In the genomic region with DNA sequence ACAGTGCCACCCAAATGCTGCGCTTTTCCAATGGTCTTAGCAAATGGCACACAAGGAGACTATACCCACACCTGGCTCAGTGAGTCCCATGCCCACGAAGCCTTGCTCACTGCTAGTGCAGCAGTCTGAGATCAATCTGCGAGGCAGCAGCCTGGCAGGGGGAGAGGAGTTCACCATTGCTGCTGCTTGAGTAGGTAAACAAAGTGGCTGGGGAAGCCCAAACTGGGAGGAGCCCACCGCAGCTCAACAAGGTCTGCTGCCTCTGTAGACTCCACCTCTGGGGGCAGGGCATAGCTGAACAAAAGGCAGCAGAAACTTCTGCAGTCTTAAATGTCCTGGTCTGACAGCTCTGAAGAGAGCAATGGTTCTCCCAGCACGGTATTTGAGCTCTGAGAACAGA, we compare ENCODE assay signal across 17 cellular contexts.
A peak's percentile ranks its signal among the peaks of the same experiment; 100 is the strongest.
DNase-seq lines count a peak whose midpoint lies in the region; ATAC-seq, FAIRE-seq and TF ChIP-seq lines count a peak whose summit lies in the region.
"Had no signal": no experiment of that assay in that cellular context is flagged by ENCODE, and none has a peak within 500 bp of the region (broad histone marks: within the 10 kb centered on the region; RNA-seq: fewer than 3 reads in every experiment).

No MANE protein-coding gene starts in this region.

- no peaks in the 10 kb centered on the region for H4K20me1 ChIP-seq in GM12878 (ENCODE audit: control insufficient read depth, insufficient read depth)
- H4K20me1 ChIP-seq: BLaER1 had no signal

- FAIRE-seq in GM12878 (lab: Jason Lieb, UNC) (no peak), urothelium cell line (lab: Jason Lieb, UNC) (peak; percentile 81)
- FAIRE-seq: G401.6 had no signal

- H3K9me3 Mint-ChIP-seq in activated T-helper 2 cell treated with anti-CD3 and anti-CD28 coated beads, Interferon-gamma antibody, Interleukin-2, Interleukin-4, amounts not matched to agents 10 μg/mL and 5 μg/mL and 100 μg/mL, durations not matched to agents 14 hours and 24 hours and 36 hours: peaks cover 35% of the 10 kb centered on the region

- TF ChIP-seq RAD21 in GM12878 (IDR thresholded peaks at IDR 0.05; ENCODE audit: insufficient read depth, low read depth, low read length): no peak

- intact Hi-C loops in GM12878 (cut with micrococcal nuclease; ENCODE audit: unreplicated experiment): no loop called here
- intact Hi-C loops in activated T-helper 2 cell treated with anti-CD3 and anti-CD28 coated beads, Interferon-gamma antibody, Interleukin-2, Interleukin-4, amounts not matched to agents 10 μg/mL and 5 μg/mL and 100 μg/mL, durations not matched to agents 14 hours and 24 hours and 36 hours (cut with micrococcal nuclease): no loop called here

- no peaks in the 10 kb centered on the region for H3K36me3 ChIP-seq in GM12878 (ENCODE audit: control insufficient read depth in 2 of 2, insufficient read depth in 2 of 2, low read length in 1 of 2)
- H3K36me3 ChIP-seq: BLaER1 had no signal

- no peak overlapping the region for H3K4me2 ChIP-seq in GM12878 (ENCODE audit: control insufficient read depth, insufficient read depth)
- H3K4me2 ChIP-seq: BLaER1 had no signal

- in situ Hi-C loops in GM12878 (cut with MboI): no loop called here

- no peaks in the 10 kb centered on the region for H3K4me1 Mint-ChIP-seq in activated T-helper 2 cell treated with anti-CD3 and anti-CD28 coated beads, Interferon-gamma antibody, Interleukin-2, Interleukin-4, amounts not matched to agents 10 μg/mL and 5 μg/mL and 100 μg/mL, durations not matched to agents 14 hours and 24 hours and 36 hours (ENCODE audit: low read depth)
- H3K4me1 Mint-ChIP-seq: CD14-positive monocyte; CD4-positive, alpha-beta memory T cell had no signal

- H3K79me2 ChIP-seq in GM12878 (ENCODE audit: control insufficient read depth, insufficient read depth, low read length): no peaks in the 10 kb centered on the region

- WGBS in GM12878 (ENCODE audit: insufficient coverage, insufficient replicate concordance, low lambda C conversion rate, missing lambda C conversion rate): 13% methylated on average over 5 of the region's 5 CpGs

- no peaks in the 10 kb centered on the region for H3K36me3 Mint-ChIP-seq in activated T-helper 2 cell treated with anti-CD3 and anti-CD28 coated beads, Interferon-gamma antibody, Interleukin-2, Interleukin-4, amounts not matched to agents 10 μg/mL and 5 μg/mL and 100 μg/mL, durations not matched to agents 14 hours and 24 hours and 36 hours (ENCODE audit: low read depth)
- H3K36me3 Mint-ChIP-seq: CD14-positive monocyte; CD4-positive, alpha-beta memory T cell had no signal

- no peak overlapping the region for H3K27ac Mint-ChIP-seq in activated T-helper 2 cell treated with anti-CD3 and anti-CD28 coated beads, Interferon-gamma antibody, Interleukin-2, Interleukin-4, amounts not matched to agents 10 μg/mL and 5 μg/mL and 100 μg/mL, durations not matched to agents 14 hours and 24 hours and 36 hours
- H3K27ac Mint-ChIP-seq: CD4-positive, alpha-beta memory T cell had no signal

- ATAC-seq in GM12878 (peak; percentile 54), HG03457 (IDR thresholded peaks at IDR 0.05; ENCODE audit: unreplicated experiment) (no peak)

- RAD21 ChIA-PET in GM12878 (lab: Charles Lee; ENCODE audit: unreplicated experiment): no interaction called here

- no peaks in the 10 kb centered on the region for H3K9me3 ChIP-seq in GM12878 (replicated peaks; ENCODE audit: control insufficient read depth, insufficient read depth, low read length)

- H3K27me3 ChIP-seq in GM12878 (replicated peaks in 1 of 2; ENCODE audit: control insufficient read depth in 2 of 2, insufficient read depth in 2 of 2, low read length in 1 of 2): no peaks in the 10 kb centered on the region
- H3K27me3 ChIP-seq: BLaER1 had no signal

- no peak overlapping the region for H3K4me3 ChIP-seq in GM12865 (ENCODE audit: low read depth, low read length)
- no peak overlapping the region for H3K4me3 ChIP-seq in GM12878
- H3K4me3 ChIP-seq: BLaER1 had no signal

- H3K27ac ChIP-seq in GM12878 (ENCODE audit: control insufficient read depth, insufficient read depth): no peak overlapping the region
- H3K27ac ChIP-seq: BLaER1 had no signal

- H3K9ac ChIP-seq in GM12878 (ENCODE audit: control insufficient read depth, insufficient read depth, low read length): no peak overlapping the region
- H3K9ac ChIP-seq: BLaER1 had no signal

- DNase-seq in NCI-H748 (lab: John Stamatoyannopoulos, UW; ENCODE audit: unreplicated experiment): peak; percentile 2
- DNase-seq in NCI-H748 treated with DMSO at 0.1 percent for 48 hours (lab: John Stamatoyannopoulos, UW): no peak
- DNase-seq in GM12865 (ENCODE audit: low read depth): peak; percentile 9
- DNase-seq in GM12878 (ENCODE audit: low read depth, low spot score): no peak
- no peak for DNase-seq in urothelium cell line (ENCODE audit: low spot score)
- no peak for DNase-seq in activated T-helper 2 cell treated with anti-CD3 and anti-CD28 coated beads, Interferon-gamma antibody, Interleukin-2, Interleukin-4, amounts not matched to agents 10 μg/mL and 5 μg/mL and 100 μg/mL, durations not matched to agents 14 hours and 24 hours and 36 hours (ENCODE audit: low spot score)
- DNase-seq: 8988T; CD4-positive, alpha-beta memory T cell; DMS153; DND-41; EL; GOT3; H9 had no signal

- BruUV-seq in GM12878 (replicated peaks; lab: Mats Ljungman, UMichigan): no TSS peak

- SMC1A ChIA-PET in GM12878 (lab: Charles Lee; ENCODE audit: uncharacterized antibody, unreplicated experiment): interaction anchor here (0.5 to 1.2 kb wide), 2 partner anchors 31 to 1621 kb away, joined by 3 read pairs; no protein-coding TSS in a partner anchor

- TF ChIP-seq EP300 in GM12878 (IDR thresholded peaks at IDR 0.05; ENCODE audit: borderline replicate concordance in 1 of 2, control insufficient read depth in 1 of 2, low read depth in 2 of 2, low read length in 2 of 2): no peak

- TF ChIP-seq POLR2A in GM12878 (IDR thresholded peaks at IDR 0.05; ENCODE audit: low read depth, low read length): no peak

- CTCF ChIA-PET in GM12878 (lab: Yijun Ruan, JAX): no interaction called here

- H3K4me3 Mint-ChIP-seq in activated T-helper 2 cell treated with anti-CD3 and anti-CD28 coated beads, Interferon-gamma antibody, Interleukin-2, Interleukin-4, amounts not matched to agents 10 μg/mL and 5 μg/mL and 100 μg/mL, durations not matched to agents 14 hours and 24 hours and 36 hours (ENCODE audit: low read depth): no peak overlapping the region
- H3K4me3 Mint-ChIP-seq: CD14-positive monocyte, H9 had no signal

- POLR2A ChIA-PET in GM12878 (lab: Charles Lee): no interaction called here

- H3K4me1 ChIP-seq in GM12878 (ENCODE audit: control insufficient read depth, insufficient read depth, low read length): no peaks in the 10 kb centered on the region
- H3K4me1 ChIP-seq: BLaER1 had no signal

- no peaks in the 10 kb centered on the region for H3K27me3 Mint-ChIP-seq in activated T-helper 2 cell treated with anti-CD3 and anti-CD28 coated beads, Interferon-gamma antibody, Interleukin-2, Interleukin-4, amounts not matched to agents 10 μg/mL and 5 μg/mL and 100 μg/mL, durations not matched to agents 14 hours and 24 hours and 36 hours (ENCODE audit: low read depth)
- H3K27me3 Mint-ChIP-seq: CD4-positive, alpha-beta memory T cell had no signal

- H2AFZ ChIP-seq in GM12878 (ENCODE audit: control insufficient read depth, low read depth, low read length): no peak overlapping the region

- TF ChIP-seq CTCF in GM12865 (IDR thresholded peaks at IDR 0.05; ENCODE audit: insufficient read depth, low read depth, low read length, missing control alignments) (no peak), GM12878 (IDR thresholded peaks at IDR 0.05 in 2 of 3, conservative IDR thresholded peaks at IDR 0.05 in 1 of 3; ENCODE audit: control insufficient read depth in 2 of 3, extremely low read depth in 1 of 3, insufficient read depth in 1 of 3, low read depth in 3 of 3, low read length in 3 of 3) (no peak)

TF ChIP-seq in GM12878, 131 proteins besides CTCF, POLR2A, EP300 and RAD21:
- no peak for TF ChIP-seq BACH1 (IDR thresholded peaks at IDR 0.05; ENCODE audit: borderline replicate concordance)
- no peak for TF ChIP-seq SUZ12 (IDR thresholded peaks at IDR 0.05; ENCODE audit: unreplicated experiment)
- no peak for TF ChIP-seq ETV6 (conservative IDR thresholded peaks at IDR 0.05 in 1 of 2, IDR thresholded peaks at IDR 0.05 in 1 of 2; ENCODE audit: borderline replicate concordance in 1 of 2, low read depth in 1 of 2)
- no peak for TF ChIP-seq CBX5 (IDR thresholded peaks at IDR 0.05; ENCODE audit: low read depth)
- TF ChIP-seq SMAD1 (IDR thresholded peaks at IDR 0.05; ENCODE audit: low read depth, partially characterized antibody): no peak
- no peak for TF ChIP-seq HDAC2 (IDR thresholded peaks at IDR 0.05)
- TF ChIP-seq BRCA1 (IDR thresholded peaks at IDR 0.05; ENCODE audit: low read depth, low read length): no peak
- no peak for TF ChIP-seq GABPA (IDR thresholded peaks at IDR 0.05; ENCODE audit: low read depth)
- TF ChIP-seq EED (IDR thresholded peaks at IDR 0.05; ENCODE audit: low read depth): no peak
- TF ChIP-seq LARP7 (IDR thresholded peaks at IDR 0.05): no peak
- TF ChIP-seq MEF2B (IDR thresholded peaks at IDR 0.05; ENCODE audit: partially characterized antibody, poor library complexity, severe bottlenecking): no peak
- no peak for TF ChIP-seq IKZF1 (conservative IDR thresholded peaks at IDR 0.05)
- no peak for TF ChIP-seq POU2F2 (IDR thresholded peaks at IDR 0.05; ENCODE audit: borderline replicate concordance, low read depth, low read length)
- no peak for TF ChIP-seq NFXL1 (IDR thresholded peaks at IDR 0.05; ENCODE audit: borderline replicate concordance)
- TF ChIP-seq CREM (IDR thresholded peaks at IDR 0.05; ENCODE audit: low read depth): no peak
- no peak for TF ChIP-seq SIX5 (IDR thresholded peaks at IDR 0.05; ENCODE audit: low read depth, low read length, severe bottlenecking)
- TF ChIP-seq SMARCA5 (IDR thresholded peaks at IDR 0.05): no peak

Comparison
In these comparisons a context has a peak if more than half of its experiments do, and no peak if none do; other contexts are left out.
1. DNase-seq: peak in NCI-H748 (single experiment) and GM12865 (single experiment); none in NCI-H748 treated with DMSO at 0.1 percent for 48 hours (single experiment), GM12878 (single experiment), urothelium cell line (single experiment) and activated T-helper 2 cell treated with anti-CD3 and anti-CD28 coated beads, Interferon-gamma antibody, Interleukin-2, Interleukin-4, amounts not matched to agents 10 μg/mL and 5 μg/mL and 100 μg/mL, durations not matched to agents 14 hours and 24 hours and 36 hours (single experiment).